Comparison of ENCODE assay signal across 29 cellular contexts in genomic region chr14:76657404-76657803, GRCh38.
"Had no signal": no experiment of that assay in that cellular context is flagged by ENCODE, and none has a peak within 500 bp of the region (broad histone marks: within the 10 kb centered on the region; RNA-seq: fewer than 3 reads in every experiment).

No MANE protein-coding gene starts in this region.

- H3K9me3 Mint-ChIP-seq: stimulated activated effector memory CD8-positive, alpha-beta T cell treated with anti-CD3 and anti-CD28 coated beads, Interleukin-12 subunit alpha, Interleukin-12 subunit beta, amount 100 ng/mL, for 72 hours; type B pancreatic cell had no signal

- H3K27ac ChIP-seq: stomach, suprapubic skin, testis, thoracic aorta, thyroid gland, tibial artery, tibial nerve, transverse colon, upper lobe of left lung, upper lobe of right lung, uterus, vagina had no signal

- FAIRE-seq: urothelium cell line had no signal

- H3K4me1 ChIP-seq: stomach, suprapubic skin, testis, thyroid gland, tibial artery, tibial nerve, transverse colon, upper lobe of right lung, uterus, vagina had no signal

- DNase-seq: stimulated activated CD4-positive, alpha-beta T cell treated with anti-CD3 and anti-CD28 coated beads, Interleukin-2, amount 100 ng/mL, for 48 hours; stimulated activated CD4-positive, alpha-beta T cell treated with anti-CD3 and anti-CD28 coated beads, Interleukin-4, amount 100 ng/mL, for 1 hour; stimulated activated CD4-positive, alpha-beta T cell treated with anti-CD3 and anti-CD28 coated beads, Interleukin-4, amount 100 ng/mL, for 24 hours; stimulated activated CD4-positive, alpha-beta T cell treated with anti-CD3 and anti-CD28 coated beads, Interleukin-4, amount 100 ng/mL, for 4 hours; stimulated activated CD8-positive, alpha-beta memory T cell treated with anti-CD3 and anti-CD28 coated beads, Interleukin-4, amount 100 ng/mL, for 48 hours; stimulated activated naive B cell treated with anti-CD40 and anti-IgM and Interleukin-4, amounts not matched to agents 10 μg/mL and 1 μg/mL and 100 μg/mL, for 72 hours; stimulated activated naive CD4-positive, alpha-beta T cell; stimulated activated naive CD4-positive, alpha-beta T cell treated with Interleukin-2 at 50 U/mL for 16 hours; stimulated activated naive CD8-positive, alpha-beta T cell treated with anti-CD3 and anti-CD28 coated beads, Interleukin-15, amount 100 ng/mL, for 72 hours; stimulated activated naive CD8-positive, alpha-beta T cell treated with anti-CD3 and anti-CD28 coated beads, Interleukin-15, Interleukin-2, amounts not matched to agents 100 U/mL and 50 U/mL, for 24 hours; stomach; substantia nigra; testis; thyroid gland; tibial artery; transverse colon; trophoblast cell; upper lobe of left lung; upper lobe of right lung; uterus had no signal

- H3K4me1 Mint-ChIP-seq: stimulated activated effector memory CD8-positive, alpha-beta T cell treated with anti-CD3 and anti-CD28 coated beads, Interleukin-12 subunit alpha, Interleukin-12 subunit beta, amount 100 ng/mL, for 72 hours; stimulated activated memory B cell treated with anti-CD40 and anti-IgM and Interleukin-4, amounts not matched to agents 10 μg/mL and 1 μg/mL and 100 μg/mL, for 72 hours; stimulated activated naive B cell treated with anti-CD40 and anti-IgM and Interleukin-4, amounts not matched to agents 10 μg/mL and 1 μg/mL and 100 μg/mL, for 72 hours; stimulated activated naive CD8-positive, alpha-beta T cell treated with anti-CD3 and anti-CD28 coated beads, Interleukin-15, amount 100 ng/mL, for 72 hours had no signal

- H3K4me3 ChIP-seq: stomach, suprapubic skin, testis, thoracic aorta, thyroid gland, tibial artery, tibial nerve, transverse colon, upper lobe of left lung, upper lobe of right lung, uterus, vagina had no signal

- H3K27me3 ChIP-seq: suprapubic skin, testis, thyroid gland, tibial artery, tibial nerve, upper lobe of left lung, upper lobe of right lung, uterus, vagina had no signal

- H3K27ac Mint-ChIP-seq: stimulated activated effector memory CD8-positive, alpha-beta T cell treated with anti-CD3 and anti-CD28 coated beads, Interleukin-12 subunit alpha, Interleukin-12 subunit beta, amount 100 ng/mL, for 72 hours; stimulated activated memory B cell treated with anti-CD40 and anti-IgM and Interleukin-4, amounts not matched to agents 10 μg/mL and 1 μg/mL and 100 μg/mL, for 72 hours; stimulated activated naive B cell treated with anti-CD40 and anti-IgM and Interleukin-4, amounts not matched to agents 10 μg/mL and 1 μg/mL and 100 μg/mL, for 72 hours; stimulated activated naive CD8-positive, alpha-beta T cell treated with anti-CD3 and anti-CD28 coated beads, Interleukin-15, amount 100 ng/mL, for 72 hours; stimulated activated naive CD8-positive, alpha-beta T cell treated with anti-CD3 and anti-CD28 coated beads, Interleukin-15, Interleukin-2, amounts not matched to agents 100 ng/mL and 50 ng/mL, for 24 hours; type B pancreatic cell had no signal

- H3K36me3 ChIP-seq: stomach, suprapubic skin, thoracic aorta, thyroid gland, tibial artery, tibial nerve, transverse colon, upper lobe of left lung, upper lobe of right lung, uterus, vagina had no signal

- ATAC-seq: stimulated activated effector memory CD8-positive, alpha-beta T cell treated with anti-CD3 and anti-CD28 coated beads, Interleukin-12 subunit alpha, Interleukin-12 subunit beta, amount 100 ng/mL, for 72 hours; stimulated activated memory B cell treated with anti-CD40 and anti-IgM and Interleukin-4, amounts not matched to agents 10 μg/mL and 1 μg/mL and 100 μg/mL, for 72 hours; stimulated activated naive B cell treated with anti-CD40 and anti-IgM and Interleukin-4, amounts not matched to agents 10 μg/mL and 1 μg/mL and 100 μg/mL, for 72 hours; stimulated activated naive CD8-positive, alpha-beta T cell treated with anti-CD3 and anti-CD28 coated beads, Interleukin-15, amount 100 ng/mL, for 72 hours; stimulated activated naive CD8-positive, alpha-beta T cell treated with anti-CD3 and anti-CD28 coated beads, Interleukin-15, Interleukin-2, amounts not matched to agents 100 U/mL and 50 U/mL, for 24 hours; upper lobe of right lung had no signal

- H3K9me3 ChIP-seq: testis, thyroid gland, uterus, vagina had no signal

- H3K36me3 Mint-ChIP-seq: stimulated activated effector memory CD8-positive, alpha-beta T cell treated with anti-CD3 and anti-CD28 coated beads, Interleukin-12 subunit alpha, Interleukin-12 subunit beta, amount 100 ng/mL, for 72 hours; stimulated activated memory B cell treated with anti-CD40 and anti-IgM and Interleukin-4, amounts not matched to agents 10 μg/mL and 1 μg/mL and 100 μg/mL, for 72 hours; stimulated activated naive B cell treated with anti-CD40 and anti-IgM and Interleukin-4, amounts not matched to agents 10 μg/mL and 1 μg/mL and 100 μg/mL, for 72 hours; type B pancreatic cell had no signal

- H3K4me3 Mint-ChIP-seq: stimulated activated effector memory CD8-positive, alpha-beta T cell treated with anti-CD3 and anti-CD28 coated beads, Interleukin-12 subunit alpha, Interleukin-12 subunit beta, amount 100 ng/mL, for 72 hours; stimulated activated memory B cell treated with anti-CD40 and anti-IgM and Interleukin-4, amounts not matched to agents 10 μg/mL and 1 μg/mL and 100 μg/mL, for 72 hours; stimulated activated naive B cell treated with anti-CD40 and anti-IgM and Interleukin-4, amounts not matched to agents 10 μg/mL and 1 μg/mL and 100 μg/mL, for 72 hours; stimulated activated naive CD8-positive, alpha-beta T cell treated with anti-CD3 and anti-CD28 coated beads, Interleukin-15, amount 100 ng/mL, for 72 hours; stimulated activated naive CD8-positive, alpha-beta T cell treated with anti-CD3 and anti-CD28 coated beads, Interleukin-15, Interleukin-2, amounts not matched to agents 100 ng/mL and 50 ng/mL, for 24 hours; type B pancreatic cell had no signal
